In genomic region chr11:95490625-95491024, GRCh38 we compare ENCODE assay signal across 7 cellular contexts.
"Had no signal": no experiment of that assay in that cellular context is flagged by ENCODE, and none has a peak within 500 bp of the region (broad histone marks: within the 10 kb centered on the region; RNA-seq: fewer than 3 reads in every experiment).

No MANE protein-coding gene starts in this region.

- ATAC-seq: GM12878 had no signal

- DNase-seq: GDM1, GF-D8 had no signal

- H3K4me3 ChIP-seq: GM12878 had no signal

- FAIRE-seq: G401.6, GM12878, GM12891, GM18507, GM19239 had no signal
